Comparison of ENCODE assay signal across 30 cellular contexts in the genomic region with DNA sequence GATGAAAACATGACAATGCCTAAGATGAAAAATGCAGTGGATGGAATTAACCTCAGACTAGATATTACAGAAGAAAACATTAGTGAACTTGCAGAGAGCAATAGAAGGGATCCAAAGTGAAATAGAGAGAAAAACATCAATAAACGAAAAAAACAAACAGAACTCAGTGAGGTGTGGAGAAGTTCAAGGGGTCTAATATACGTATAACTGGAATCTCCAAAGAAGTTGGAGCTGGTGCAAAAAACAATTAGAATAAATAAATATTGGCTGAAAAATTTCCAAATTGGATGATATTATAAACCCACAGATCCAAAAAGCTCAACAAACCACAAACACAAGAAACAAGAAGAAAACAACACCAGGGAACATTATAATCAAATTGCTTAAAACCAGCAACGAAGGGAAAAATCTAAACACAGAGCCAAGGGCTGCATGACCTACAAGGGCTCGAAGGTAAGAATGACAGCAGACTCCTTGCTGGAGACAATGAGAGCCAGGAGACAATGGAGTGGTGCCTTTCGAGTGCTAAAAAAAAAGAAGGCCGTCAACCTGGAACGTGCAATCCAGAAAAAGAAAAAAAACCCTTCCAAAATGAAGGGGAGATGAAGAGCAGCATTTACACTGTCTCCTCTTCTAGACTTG. TPM values are rescaled to one million over a fixed set of nuclear protein-coding genes. Genes with fewer than 3 reads are reported as not detected.
DNase-seq lines count a peak whose midpoint lies in the region; ATAC-seq and TF ChIP-seq lines count a peak whose summit lies in the region.
"Had no signal": no experiment of that assay in that cellular context is flagged by ENCODE, and none has a peak within 500 bp of the region (broad histone marks: within the 10 kb centered on the region; RNA-seq: fewer than 3 reads in every experiment).

No MANE protein-coding gene starts in this region.

- no peak for TF ChIP-seq CTCF in endothelial cell (IDR thresholded peaks at IDR 0.05; ENCODE audit: unreplicated experiment)

- ATAC-seq in stimulated activated effector memory CD8-positive, alpha-beta T cell treated with anti-CD3 and anti-CD28 coated beads, Interleukin-12 subunit alpha, Interleukin-12 subunit beta, amount 100 ng/mL, for 72 hours, result no peak
- ATAC-seq: activated CD8-positive, alpha-beta T cell treated with anti-CD3 and anti-CD28 coated beads for 36 hours; heart right ventricle; left ventricle myocardium superior; mucosa of descending colon had no signal

- peaks cover 9% of the 10 kb centered on the region for H3K36me3 Mint-ChIP-seq in endothelial cell (ENCODE audit: low read depth, unreplicated experiment)
- no peaks in the 10 kb centered on the region for H3K36me3 Mint-ChIP-seq in stimulated activated effector memory CD8-positive, alpha-beta T cell treated with anti-CD3 and anti-CD28 coated beads, Interleukin-12 subunit alpha, Interleukin-12 subunit beta, amount 100 ng/mL, for 72 hours

- in situ Hi-C loops in Caki2 (cut with HindIII; ENCODE audit: low pct_unique_long_range_greater_than_20kb, low sequenced_read_pairs), result no loop called here

- DNase-seq in DMS79 treated with DMSO at 0.1 percent for 48 hours (lab: John Stamatoyannopoulos, UW) (peak; percentile 46), DMS79 (lab: John Stamatoyannopoulos, UW) (no peak), Caki2 (ENCODE audit: low read depth) (peak; percentile 21), NCI-H2171 treated with DMSO at 0.1 percent for 48 hours (lab: John Stamatoyannopoulos, UW) (peak; percentile 61), endothelial cell (ENCODE audit: low spot score) (no peak), EL (no peak), NCI-H2107 (lab: John Stamatoyannopoulos, UW) (no peak)
- DNase-seq in stimulated activated effector memory CD8-positive, alpha-beta T cell treated with anti-CD3 and anti-CD28 coated beads, Interleukin-12 subunit alpha, Interleukin-12 subunit beta, amount 100 ng/mL, for 72 hours (ENCODE audit: low spot score in 2 of 2), result no peak
- DNase-seq: activated B cell treated with CpG ODN at 0.5 μM for 24 hours; activated CD8-positive, alpha-beta T cell treated with anti-CD3 and anti-CD28 coated beads for 36 hours; activated naive CD4-positive, alpha-beta T cell; activated T-cell treated with anti-CD3 and anti-CD28 coated beads, Interleukin-2, amount 50 U/mL, for 1 hour; anterior cingulate cortex; C1 segment of cervical spinal cord; DND-41; effector CD4-positive, alpha-beta T cell; heart right ventricle; immature natural killer cell; mucosa of descending colon; NCI-H1436; NCI-H526; PC-9; stimulated activated CD4-positive, alpha-beta T cell treated with anti-CD3 and anti-CD28 coated beads, Interleukin-4, amount 100 ng/mL, for 1 hour; T-helper 2 cell had no signal

- peaks cover 9% of the 10 kb centered on the region for H3K27me3 Mint-ChIP-seq in endothelial cell (ENCODE audit: unreplicated experiment)
- H3K27me3 Mint-ChIP-seq: activated CD8-positive, alpha-beta T cell treated with anti-CD3 and anti-CD28 coated beads for 36 hours had no signal

- peak overlapping the region; percentile 32 for H3K4me3 Mint-ChIP-seq in endothelial cell (ENCODE audit: unreplicated experiment)
- no peak overlapping the region for H3K4me3 Mint-ChIP-seq in stimulated activated effector memory CD8-positive, alpha-beta T cell treated with anti-CD3 and anti-CD28 coated beads, Interleukin-12 subunit alpha, Interleukin-12 subunit beta, amount 100 ng/mL, for 72 hours
- H3K4me3 Mint-ChIP-seq: activated B cell treated with CpG ODN at 0.5 μM for 24 hours; activated CD8-positive, alpha-beta T cell treated with anti-CD3 and anti-CD28 coated beads for 36 hours; central memory CD8-positive, alpha-beta T cell; immature natural killer cell had no signal

- no peaks in the 10 kb centered on the region for H3K4me1 Mint-ChIP-seq in endothelial cell (ENCODE audit: unreplicated experiment)
- no peaks in the 10 kb centered on the region for H3K4me1 Mint-ChIP-seq in stimulated activated effector memory CD8-positive, alpha-beta T cell treated with anti-CD3 and anti-CD28 coated beads, Interleukin-12 subunit alpha, Interleukin-12 subunit beta, amount 100 ng/mL, for 72 hours
- H3K4me1 Mint-ChIP-seq: activated B cell treated with CpG ODN at 0.5 μM for 24 hours; central memory CD8-positive, alpha-beta T cell; immature natural killer cell had no signal

- no peak overlapping the region for H3K27ac Mint-ChIP-seq in endothelial cell (ENCODE audit: unreplicated experiment)
- H3K27ac Mint-ChIP-seq in stimulated activated effector memory CD8-positive, alpha-beta T cell treated with anti-CD3 and anti-CD28 coated beads, Interleukin-12 subunit alpha, Interleukin-12 subunit beta, amount 100 ng/mL, for 72 hours, result no peak overlapping the region
- H3K27ac Mint-ChIP-seq: activated B cell treated with CpG ODN at 0.5 μM for 24 hours; activated CD8-positive, alpha-beta T cell treated with anti-CD3 and anti-CD28 coated beads for 36 hours; immature natural killer cell had no signal

- H3K9me3 Mint-ChIP-seq in endothelial cell (ENCODE audit: unreplicated experiment), result peaks cover 10% of the 10 kb centered on the region
- peaks cover 14% of the 10 kb centered on the region for H3K9me3 Mint-ChIP-seq in stimulated activated effector memory CD8-positive, alpha-beta T cell treated with anti-CD3 and anti-CD28 coated beads, Interleukin-12 subunit alpha, Interleukin-12 subunit beta, amount 100 ng/mL, for 72 hours

RNA-seq across cellular contexts. Expression of a gene that starts 11.8 kb away (rescaled TPM):
- total RNA-seq in Caki2 (2014; rRNA removed; shearing (Covaris generic); ENCODE audit: low replicate concordance), result not detected in 2 replicates
- total RNA-seq in endothelial cell (ENCODE audit: unreplicated experiment), result not detected
- total RNA-seq: A673; activated B cell treated with CpG ODN at 0.5 μM for 24 hours; activated CD8-positive, alpha-beta T cell treated with anti-CD3 and anti-CD28 coated beads for 36 hours; heart right ventricle; left ventricle myocardium superior; PC-9; SJSA1; ureter had no signal

RNA-seq across cellular contexts. Expression of a gene that starts 38.7 kb away (rescaled TPM):
- total RNA-seq in Caki2 (2014; rRNA removed; shearing (Covaris generic); ENCODE audit: low replicate concordance), result not detected in 2 replicates
- total RNA-seq in endothelial cell (ENCODE audit: unreplicated experiment), result 0.08 TPM
- total RNA-seq: A673; activated B cell treated with CpG ODN at 0.5 μM for 24 hours; activated CD8-positive, alpha-beta T cell treated with anti-CD3 and anti-CD28 coated beads for 36 hours; left ventricle myocardium superior; mucosa of descending colon; PC-9; prostate gland; SJSA1; ureter had no signal

Comparison
In these comparisons a context has a peak if more than half of its experiments do, and no peak if none do; other contexts are left out.
1. DNase-seq: peak in DMS79 treated with DMSO at 0.1 percent for 48 hours (single experiment), Caki2 (single experiment) and NCI-H2171 treated with DMSO at 0.1 percent for 48 hours (single experiment); none in DMS79 (single experiment), endothelial cell (single experiment), stimulated activated effector memory CD8-positive, alpha-beta T cell treated with anti-CD3 and anti-CD28 coated beads, Interleukin-12 subunit alpha, Interleukin-12 subunit beta, amount 100 ng/mL, for 72 hours (0 of 2), EL (single experiment) and NCI-H2107 (single experiment).